In the genomic region with DNA sequence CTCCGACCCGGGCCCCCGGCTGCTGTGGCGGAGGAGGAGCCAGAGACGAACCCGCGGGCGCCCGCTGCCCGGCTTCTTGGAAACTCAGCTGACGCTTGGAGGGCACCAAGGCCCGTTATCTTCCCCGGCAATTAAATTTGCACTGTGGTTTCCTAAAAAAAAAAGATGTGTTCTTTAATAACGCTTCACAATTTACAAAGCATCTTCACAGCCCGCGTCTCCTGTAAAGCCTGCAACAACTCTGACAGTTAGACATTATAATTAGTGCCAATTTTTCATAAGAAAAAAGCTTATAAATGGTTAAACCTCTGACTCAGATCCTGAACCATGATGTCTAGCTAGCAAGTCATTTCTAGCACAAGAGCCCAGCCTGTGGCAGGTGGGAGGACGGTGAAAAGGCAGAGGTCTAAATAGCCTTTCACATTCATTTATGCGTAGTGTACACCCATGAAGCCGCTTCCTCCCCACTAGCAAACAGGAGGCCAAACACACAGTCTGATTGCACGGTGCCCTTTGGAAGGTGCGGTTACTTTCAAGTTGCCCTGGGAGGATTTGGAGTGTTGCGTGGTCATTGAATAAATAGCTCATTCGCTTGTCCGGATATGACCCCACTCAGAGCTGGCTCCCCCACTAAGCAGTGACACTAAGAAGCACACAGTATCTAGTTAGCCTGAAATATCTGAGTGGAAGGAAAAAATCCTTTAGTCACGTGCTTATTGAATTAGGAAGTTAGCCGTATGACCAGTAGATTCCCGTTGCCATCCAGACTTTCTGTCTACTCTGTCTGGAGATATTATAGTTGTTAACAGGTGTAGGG, we compare ENCODE assay signal across 8 cellular contexts. TPM values are rescaled to one million over a fixed set of nuclear protein-coding genes. Genes with fewer than 3 reads are reported as not detected.
DNase-seq lines count a peak whose midpoint lies in the region; ATAC-seq and TF ChIP-seq lines count a peak whose summit lies in the region.

No MANE protein-coding gene starts in this region.

- H3K4me3 ChIP-seq in endodermal cell (ENCODE audit: low read length) (peak overlapping the region; percentile 88), mucosa of descending colon (peak overlapping the region; percentile 56)

- H3K9me3 Mint-ChIP-seq in activated CD4-positive, alpha-beta memory T cell treated with anti-CD3 and anti-CD28 coated beads, Interleukin-2, amount 10 ng/mL, durations not matched to agents 7 days and 5 days: no peaks in the 10 kb centered on the region
- no peaks in the 10 kb centered on the region for H3K9me3 Mint-ChIP-seq in endodermal cell
- no peaks in the 10 kb centered on the region for H3K9me3 Mint-ChIP-seq in stimulated activated memory B cell treated with anti-CD40 and anti-IgM and Interleukin-4, amounts not matched to agents 10 μg/mL and 1 μg/mL and 100 μg/mL, for 72 hours

- H3K9me3 ChIP-seq in endodermal cell (ENCODE audit: control insufficient read depth, low read length) (no peaks in the 10 kb centered on the region), mucosa of descending colon (no peaks in the 10 kb centered on the region)

- peaks cover 3% of the 10 kb centered on the region for H3K36me3 Mint-ChIP-seq in activated CD4-positive, alpha-beta memory T cell treated with anti-CD3 and anti-CD28 coated beads, Interleukin-2, amount 10 ng/mL, durations not matched to agents 7 days and 5 days (ENCODE audit: low read depth)
- H3K36me3 Mint-ChIP-seq in endodermal cell (ENCODE audit: low read depth): no peaks in the 10 kb centered on the region
- H3K36me3 Mint-ChIP-seq in stimulated activated memory B cell treated with anti-CD40 and anti-IgM and Interleukin-4, amounts not matched to agents 10 μg/mL and 1 μg/mL and 100 μg/mL, for 72 hours: no peaks in the 10 kb centered on the region

- no peaks in the 10 kb centered on the region for H3K4me1 ChIP-seq in endodermal cell (ENCODE audit: control insufficient read depth, insufficient read depth, low read length)
- peaks cover 18% of the 10 kb centered on the region for H3K4me1 ChIP-seq in mucosa of descending colon (ENCODE audit: low read depth)

- peak overlapping the region; percentile 95 for H3K27ac Mint-ChIP-seq in activated CD4-positive, alpha-beta memory T cell treated with anti-CD3 and anti-CD28 coated beads, Interleukin-2, amount 10 ng/mL, durations not matched to agents 7 days and 5 days
- H3K27ac Mint-ChIP-seq in endodermal cell: peak overlapping the region; percentile 79
- peak overlapping the region; percentile 98 for H3K27ac Mint-ChIP-seq in stimulated activated memory B cell treated with anti-CD40 and anti-IgM and Interleukin-4, amounts not matched to agents 10 μg/mL and 1 μg/mL and 100 μg/mL, for 72 hours

- peak; percentile 60 for DNase-seq in NK-92 treated with Interleukin-12 subunit alpha and Interleukin-12 subunit beta, amount 100 ng/mL, for 24 hours (lab: John Stamatoyannopoulos, UW)
- DNase-seq in NK-92 (lab: John Stamatoyannopoulos, UW; ENCODE audit: unreplicated experiment): no peak
- DNase-seq in NCI-H345 treated with DMSO at 0.1 percent for 48 hours (lab: John Stamatoyannopoulos, UW; ENCODE audit: unreplicated experiment): peak; percentile 32
- DNase-seq in activated CD4-positive, alpha-beta memory T cell treated with anti-CD3 and anti-CD28 coated beads, Interleukin-2, amount 10 ng/mL, durations not matched to agents 7 days and 5 days: peak; percentile 70
- peak; percentile 45 for DNase-seq in endodermal cell
- peak in 2 of 3 donors; percentile 48 to 51 for DNase-seq in mucosa of descending colon

- H3K27ac ChIP-seq in endodermal cell (ENCODE audit: low read depth, low read length): peak overlapping the region; percentile 87

- peak overlapping the region; percentile 86 for H3K4me3 Mint-ChIP-seq in activated CD4-positive, alpha-beta memory T cell treated with anti-CD3 and anti-CD28 coated beads, Interleukin-2, amount 10 ng/mL, durations not matched to agents 7 days and 5 days
- H3K4me3 Mint-ChIP-seq in endodermal cell: peak overlapping the region; percentile 72
- H3K4me3 Mint-ChIP-seq in stimulated activated memory B cell treated with anti-CD40 and anti-IgM and Interleukin-4, amounts not matched to agents 10 μg/mL and 1 μg/mL and 100 μg/mL, for 72 hours: peak overlapping the region; percentile 87

- intact Hi-C loops in mucosa of descending colon (cut with DNase I, micrococcal nuclease): no loop called here

- POLR2A ChIA-PET in activated CD4-positive, alpha-beta memory T cell treated with anti-CD3 and anti-CD28 coated beads, Interleukin-2, amount 10 ng/mL, durations not matched to agents 7 days and 5 days (lab: Charles Lee): interaction anchor here (0.6 to 3.3 kb wide), 23 partner anchors 9 to 1668 kb away, joined by 3 to 26 read pairs (median 5); partner anchors contain the start of genes AP3B1, JMY, MSH3 and SCAMP1

- H3K9ac ChIP-seq in endodermal cell (ENCODE audit: extremely low read depth, low read length, poor library complexity, severe bottlenecking): peak overlapping the region; percentile 66

- CTCF ChIA-PET in activated CD4-positive, alpha-beta memory T cell treated with anti-CD3 and anti-CD28 coated beads, Interleukin-2, amount 10 ng/mL, durations not matched to agents 7 days and 5 days (lab: Charles Lee): interaction anchor here (0.7 to 4.4 kb wide), 10 partner anchors 9 to 625 kb away, joined by 3 to 23 read pairs (median 3); partner anchors contain the start of gene SCAMP1

- peaks cover 38% of the 10 kb centered on the region for H3K4me1 Mint-ChIP-seq in activated CD4-positive, alpha-beta memory T cell treated with anti-CD3 and anti-CD28 coated beads, Interleukin-2, amount 10 ng/mL, durations not matched to agents 7 days and 5 days
- H3K4me1 Mint-ChIP-seq in endodermal cell: peaks cover 28% of the 10 kb centered on the region
- H3K4me1 Mint-ChIP-seq in stimulated activated memory B cell treated with anti-CD40 and anti-IgM and Interleukin-4, amounts not matched to agents 10 μg/mL and 1 μg/mL and 100 μg/mL, for 72 hours: peaks cover 38% of the 10 kb centered on the region

- TF ChIP-seq CTCF in endodermal cell (conservative IDR thresholded peaks at IDR 0.05) (no peak), mucosa of descending colon (IDR thresholded peaks at IDR 0.05) (no peak)

- no peaks in the 10 kb centered on the region for H3K27me3 Mint-ChIP-seq in activated CD4-positive, alpha-beta memory T cell treated with anti-CD3 and anti-CD28 coated beads, Interleukin-2, amount 10 ng/mL, durations not matched to agents 7 days and 5 days
- peaks cover 19% of the 10 kb centered on the region for H3K27me3 Mint-ChIP-seq in endodermal cell (ENCODE audit: insufficient read depth)
- H3K27me3 Mint-ChIP-seq in stimulated activated memory B cell treated with anti-CD40 and anti-IgM and Interleukin-4, amounts not matched to agents 10 μg/mL and 1 μg/mL and 100 μg/mL, for 72 hours: no peaks in the 10 kb centered on the region

- H3K36me3 ChIP-seq in endodermal cell (ENCODE audit: control insufficient read depth, insufficient read depth, low read length): no peaks in the 10 kb centered on the region
- no peaks in the 10 kb centered on the region for H3K36me3 ChIP-seq in mucosa of descending colon (ENCODE audit: low read depth)

- 25 to 27% methylated on average over 14 to 27 of the region's 27 CpGs for WGBS in endodermal cell (ENCODE audit: insufficient coverage in 1 of 2, insufficient read length in 1 of 2), 2 experiments

- H3K27me3 ChIP-seq in endodermal cell (ENCODE audit: control insufficient read depth, insufficient read depth, low read length, poor library complexity, severe bottlenecking): peaks cover 4% of the 10 kb centered on the region

- ATAC-seq in HG02885 (IDR thresholded peaks at IDR 0.05; ENCODE audit: poor library complexity, unreplicated experiment): peak; percentile 55
- peak; percentile 47 for ATAC-seq in mucosa of descending colon
- peak; percentile 81 for ATAC-seq in stimulated activated memory B cell treated with anti-CD40 and anti-IgM and Interleukin-4, amounts not matched to agents 10 μg/mL and 1 μg/mL and 100 μg/mL, for 72 hours

RNA-seq across cellular contexts. Expression of gene ARSB, which starts 0.5 kb away (rescaled TPM):
- total RNA-seq in activated CD4-positive, alpha-beta memory T cell treated with anti-CD3 and anti-CD28 coated beads, Interleukin-2, amount 10 ng/mL, durations not matched to agents 7 days and 5 days: 10 to 100 TPM; 10.5 to 11.1 TPM
- 10 to 100 TPM; 28.1 TPM for total RNA-seq in endodermal cell
- 11.4 TPM for polyA plus RNA-seq in endodermal cell (2013, experiment 1 of 2)
- 12.8 TPM for polyA plus RNA-seq in endodermal cell (2013, experiment 2 of 2)
- 10 to 100 TPM in 2 of 3 donors, 1 to 10 TPM in 1; 8.1 to 14.4 (median 14.1) TPM for total RNA-seq in mucosa of descending colon
